9 cellular contexts compared by ENCODE assay signal in genomic region chr5:140220032-140220697, GRCh38. TPM values are rescaled to one million over a fixed set of nuclear protein-coding genes. Genes with fewer than 3 reads are reported as not detected.
DNase-seq lines count a peak whose midpoint lies in the region; ATAC-seq and TF ChIP-seq lines count a peak whose summit lies in the region.
"Had no signal": no experiment of that assay in that cellular context is flagged by ENCODE, and none has a peak within 500 bp of the region (broad histone marks: within the 10 kb centered on the region; RNA-seq: fewer than 3 reads in every experiment).

No MANE protein-coding gene starts in this region.

- H4K5ac ChIP-seq in IMR-90 (ENCODE audit: low read depth, low read length) = no peak overlapping the region

- peaks cover 11% of the 10 kb centered on the region for H4K20me1 ChIP-seq in IMR-90 (ENCODE audit: insufficient read depth, low read length)

- no peak overlapping the region for H3K9ac ChIP-seq in IMR-90 (ENCODE audit: low read depth, low read length)

- H3K4me1 Mint-ChIP-seq in Caco-2 (ENCODE audit: low read depth, unreplicated experiment) = peaks cover 73% of the 10 kb centered on the region
- H3K4me1 Mint-ChIP-seq in activated CD4-positive, alpha-beta T cell treated with anti-CD3 and anti-CD28 coated beads, Interleukin-2, amount 10 ng/mL, durations not matched to agents 7 days and 5 days = peaks cover 27% of the 10 kb centered on the region

- in situ Hi-C loops in IMR-90 (cut with MboI; ENCODE audit: low sequenced_read_pairs) = no loop called here

- H3K9me3 Mint-ChIP-seq in Caco-2 (ENCODE audit: unreplicated experiment) = no peaks in the 10 kb centered on the region
- no peaks in the 10 kb centered on the region for H3K9me3 Mint-ChIP-seq in activated CD4-positive, alpha-beta T cell treated with anti-CD3 and anti-CD28 coated beads, Interleukin-2, amount 10 ng/mL, durations not matched to agents 7 days and 5 days

- 0 out of 2 replicates have a peak overlapping the region, but pooled peaks have one; percentile 31 for H4K91ac ChIP-seq in IMR-90 (ENCODE audit: insufficient read depth, low read depth, low read length)

- peak overlapping the region; percentile 16; the same call in 1 of the 3 replicates for H2BK15ac ChIP-seq in IMR-90 (ENCODE audit: low read depth, low read length)

- TF ChIP-seq CTCF in Caco-2 (IDR thresholded peaks at IDR 0.05; ENCODE audit: insufficient read depth in 1 of 2, low read depth in 1 of 2, low read length in 1 of 2, severe bottlenecking in 1 of 2, unreplicated experiment in 1 of 2) (no peak), IMR-90 (conservative IDR thresholded peaks at IDR 0.05; ENCODE audit: low read depth, low read length) (no peak)

- dilution Hi-C loops in IMR-90 (cut with HindIII; ENCODE audit: low sequenced_read_pairs, unreplicated experiment) = no loop called here

- peaks cover 27% of the 10 kb centered on the region for H3K9me1 ChIP-seq in IMR-90 (ENCODE audit: insufficient read depth, low read length)

- peak overlapping the region; percentile 5; the same call in 1 of the 2 replicates for H3K14ac ChIP-seq in IMR-90 (replicated peaks; ENCODE audit: low read depth, low read length)

- no peak overlapping the region for H3K4me3 ChIP-seq in Caco-2 (ENCODE audit: low read depth, low read length)
- no peak overlapping the region for H3K4me3 ChIP-seq in IMR-90 (ENCODE audit: insufficient read depth, low read depth, low read length)

- no peaks in the 10 kb centered on the region for H3K9me3 ChIP-seq in Caco-2
- no peaks in the 10 kb centered on the region for H3K9me3 ChIP-seq in IMR-90 (ENCODE audit: control insufficient read depth, insufficient read depth, low read length)

- ATAC-seq in GM19463 (IDR thresholded peaks at IDR 0.05; ENCODE audit: unreplicated experiment) (peak; percentile 68), IMR-90 (ENCODE audit: low read depth) (peak; percentile 42)
- ATAC-seq: T-helper 17 cell had no signal

- TSS peak; percentile 80 for BruUV-seq in Caco-2 (replicated peaks; lab: Mats Ljungman, UMichigan)
- BruUV-seq in IMR-90 (replicated peaks; lab: Mats Ljungman, UMichigan) = no TSS peak

- peak overlapping the region; percentile 54 for H3K4me3 Mint-ChIP-seq in Caco-2 (ENCODE audit: unreplicated experiment)
- no peak overlapping the region for H3K4me3 Mint-ChIP-seq in activated CD4-positive, alpha-beta T cell treated with anti-CD3 and anti-CD28 coated beads, Interleukin-2, amount 10 ng/mL, durations not matched to agents 7 days and 5 days
- H3K4me3 Mint-ChIP-seq: T-helper 17 cell had no signal

- peaks cover 6% of the 10 kb centered on the region for H3K36me3 Mint-ChIP-seq in Caco-2 (ENCODE audit: insufficient read depth, unreplicated experiment)
- H3K36me3 Mint-ChIP-seq in activated CD4-positive, alpha-beta T cell treated with anti-CD3 and anti-CD28 coated beads, Interleukin-2, amount 10 ng/mL, durations not matched to agents 7 days and 5 days (ENCODE audit: low read depth) = no peaks in the 10 kb centered on the region

- peak overlapping the region in 1 of 2 experiments; percentile 27; a peak in 1 of 4 replicates for H4K8ac ChIP-seq in IMR-90 (ENCODE audit: low read depth in 2 of 2, low read length in 2 of 2)

- H3K27me3 ChIP-seq in Caco-2 (replicated peaks; ENCODE audit: control insufficient read depth, insufficient read depth, low read length) (no peaks in the 10 kb centered on the region), IMR-90 (ENCODE audit: control insufficient read depth, insufficient read depth, low read length) (peaks cover 3% of the 10 kb centered on the region; the same call in 1 of the 2 replicates)

- peak overlapping the region; percentile 79 for H3K27ac Mint-ChIP-seq in Caco-2 (ENCODE audit: unreplicated experiment)
- H3K27ac Mint-ChIP-seq in activated CD4-positive, alpha-beta T cell treated with anti-CD3 and anti-CD28 coated beads, Interleukin-2, amount 10 ng/mL, durations not matched to agents 7 days and 5 days = no peak overlapping the region
- H3K27ac Mint-ChIP-seq: T-helper 17 cell had no signal

- H3K23ac ChIP-seq in IMR-90 (ENCODE audit: low read depth, low read length) = no peak overlapping the region

- peak overlapping the region; percentile 44 for H2AFZ ChIP-seq in IMR-90 (replicated peaks; ENCODE audit: low read length, poor library complexity)

- H3K4me1 ChIP-seq in Caco-2 (peaks cover 82% of the 10 kb centered on the region), IMR-90 (ENCODE audit: control insufficient read depth, insufficient read depth, low read length) (peaks cover 12% of the 10 kb centered on the region)

- no CpG with 5 or more reads among the region's 3 CpGs for WGBS in IMR-90 (ENCODE audit: extremely low coverage in 2 of 2, insufficient read length in 1 of 2), 2 experiments

- H3K4ac ChIP-seq in IMR-90 (ENCODE audit: low read depth, low read length) = peak overlapping the region; percentile 37

- H3K27ac ChIP-seq in IMR-90 (ENCODE audit: insufficient read depth, low read length) = no peak overlapping the region

- H2BK5ac ChIP-seq in IMR-90 (ENCODE audit: low read depth, low read length, poor library complexity, severe bottlenecking) = no peak overlapping the region

- peaks cover 0 to 13% of the 10 kb centered on the region in 2 experiments; a peak in 2 of 4 replicates for H3K79me1 ChIP-seq in IMR-90 (ENCODE audit: low read depth in 1 of 2, low read length in 2 of 2)

- peak overlapping the region; percentile 39 for H2AK9ac ChIP-seq in IMR-90 (replicated peaks; ENCODE audit: low read depth, low read length, poor library complexity)

- DNase-seq in Caco-2 = no peak
- DNase-seq in IMR-90 = peak; percentile 66
- peak; percentile 50 for DNase-seq in iris pigment epithelial cell (ENCODE audit: low read depth)
- DNase-seq in erythroblast (lab: John Stamatoyannopoulos, UW) = no peak
- no peak for DNase-seq in NCI-H2227 (lab: John Stamatoyannopoulos, UW; ENCODE audit: unreplicated experiment)
- no peak for DNase-seq in activated CD4-positive, alpha-beta T cell treated with anti-CD3 and anti-CD28 coated beads, Interleukin-2, amount 10 ng/mL, durations not matched to agents 7 days and 5 days
- DNase-seq in cerebellum (ENCODE audit: low spot score) = no peak
- DNase-seq: T-helper 17 cell had no signal

- H2BK20ac ChIP-seq in IMR-90 (ENCODE audit: low read depth, low read length) = peak overlapping the region; percentile 26; the same call in 1 of the 2 replicates

- no peak overlapping the region for H3K18ac ChIP-seq in IMR-90 (ENCODE audit: low read depth, low read length)

- no peak overlapping the region for H3K56ac ChIP-seq in IMR-90 (ENCODE audit: extremely low read depth, insufficient read depth, low read length)

- intact Hi-C loops in Caco-2 (cut with micrococcal nuclease; ENCODE audit: unreplicated experiment) = no loop called here
- intact Hi-C loops in IMR-90 (cut with micrococcal nuclease) = loop anchor here (5.0 kb wide), 1 partner anchor 38 kb away; no protein-coding TSS in a partner anchor

- H3K4me2 ChIP-seq in IMR-90 (ENCODE audit: low read depth, low read length) = no peak overlapping the region

- peak overlapping the region; percentile 28; the same call in 1 of the 2 replicates for H2AK5ac ChIP-seq in IMR-90 (ENCODE audit: low read depth, low read length)

- no peak for TF ChIP-seq RAD21 in IMR-90 (IDR thresholded peaks at IDR 0.05; ENCODE audit: low read length)

- no peaks in the 10 kb centered on the region for H3K27me3 Mint-ChIP-seq in Caco-2 (ENCODE audit: insufficient read depth, unreplicated experiment)
- peaks cover 2% of the 10 kb centered on the region for H3K27me3 Mint-ChIP-seq in activated CD4-positive, alpha-beta T cell treated with anti-CD3 and anti-CD28 coated beads, Interleukin-2, amount 10 ng/mL, durations not matched to agents 7 days and 5 days
- H3K27me3 Mint-ChIP-seq: T-helper 17 cell had no signal

- H2BK120ac ChIP-seq in IMR-90 (ENCODE audit: low read depth, low read length) = peak overlapping the region; percentile 27; the same call in 1 of the 2 replicates

- CTCF ChIA-PET in Caco-2 (lab: Charles Lee) (interaction anchor here (1.0 to 2.2 kb wide), 5 partner anchors 13 to 127 kb away, joined by 3 to 7 read pairs (median 5); no protein-coding TSS in a partner anchor), IMR-90 (lab: Yijun Ruan, JAX) (interaction anchor here (0.8 to 1.7 kb wide), 3 partner anchors 14 to 125 kb away, joined by 3 to 4 read pairs (median 4); no protein-coding TSS in a partner anchor)
- CTCF ChIA-PET in activated CD4-positive, alpha-beta T cell treated with anti-CD3 and anti-CD28 coated beads, Interleukin-2, amount 10 ng/mL, durations not matched to agents 7 days and 5 days (lab: Charles Lee) = interaction anchor here (0.6 to 1.9 kb wide), 5 partner anchors 13 to 126 kb away, joined by 3 to 6 read pairs (median 4); partner anchors contain the start of gene HBEGF

- H3K36me3 ChIP-seq in Caco-2 (ENCODE audit: control insufficient read depth, insufficient read depth, low read length) = 0 out of 2 replicates have a peak, but pooled peaks cover under 1% of the 10 kb centered on the region
- H3K36me3 ChIP-seq in IMR-90 (ENCODE audit: control insufficient read depth, insufficient read depth, low read length) = no peaks in the 10 kb centered on the region

- POLR2A ChIA-PET in Caco-2 (lab: Charles Lee) (interaction anchor here (0.6 to 1.1 kb wide), 3 partner anchors 8 to 1645 kb away, joined by 3 to 5 read pairs (median 3); no protein-coding TSS in a partner anchor), IMR-90 (lab: Charles Lee; ENCODE audit: unreplicated experiment) (interaction anchor here (0.6 kb wide), 1 partner anchor 37 kb away, joined by 5 read pairs; no protein-coding TSS in a partner anchor)
- POLR2A ChIA-PET in activated CD4-positive, alpha-beta T cell treated with anti-CD3 and anti-CD28 coated beads, Interleukin-2, amount 10 ng/mL, durations not matched to agents 7 days and 5 days (lab: Charles Lee) = no interaction called here

- TF ChIP-seq POLR2A in IMR-90 (IDR thresholded peaks at IDR 0.05; ENCODE audit: low read depth, low read length) = no peak
- TF ChIP-seq POLR2A in erythroblast (IDR thresholded peaks at IDR 0.05; ENCODE audit: low read length) = no peak

TF ChIP-seq in IMR-90, 13 proteins besides CTCF, POLR2A, EP300 and RAD21:
- no peak for TF ChIP-seq CEBPB (IDR thresholded peaks at IDR 0.05; ENCODE audit: low read depth, low read length)
- TF ChIP-seq MAFK (IDR thresholded peaks at IDR 0.05; ENCODE audit: low read depth, low read length) = peak; percentile 14; the same call in 1 of the 2 replicates

RNA-seq across cellular contexts. Expression of gene CYSTM1, which starts 45.2 kb away (rescaled TPM):
- total RNA-seq in Caco-2 (2022) (93.5 and 102 TPM in 2 replicates), IMR-90 (2012; rRNA removed) (6.7 and 7.3 TPM in 2 replicates), cerebellum (4.4 TPM)
- 15.0 and 16.3 TPM in 2 replicates for polyA plus RNA-seq in IMR-90 (2012; rRNA removed)
- polyA plus RNA-seq in IMR-90 (2012; cell fraction: cytosol; rRNA removed) = 19.3 and 25.4 TPM in 2 replicates
- polyA plus RNA-seq in IMR-90 (2012; cell fraction: nucleus; rRNA removed; ENCODE audit: low replicate concordance) = 3.4 and 8.3 TPM in 2 replicates
- total RNA-seq in activated CD4-positive, alpha-beta T cell treated with anti-CD3 and anti-CD28 coated beads, Interleukin-2, amount 10 ng/mL, durations not matched to agents 7 days and 5 days = 10 to 100 TPM in 1 of 2 experiments, 1 to 10 TPM in 1; 8.6 to 10.3 TPM

Comparison
In these comparisons a context has a peak if more than half of its experiments do, and no peak if none do; other contexts are left out.
1. DNase-seq: peak in IMR-90 (single experiment) and iris pigment epithelial cell (single experiment); none in Caco-2 (0 of 2), erythroblast (0 of 2), NCI-H2227 (single experiment), activated CD4-positive, alpha-beta T cell treated with anti-CD3 and anti-CD28 coated beads, Interleukin-2, amount 10 ng/mL, durations not matched to agents 7 days and 5 days (single experiment) and cerebellum (single experiment).